ENCODE assay signal across 8 cellular contexts in the genomic region with DNA sequence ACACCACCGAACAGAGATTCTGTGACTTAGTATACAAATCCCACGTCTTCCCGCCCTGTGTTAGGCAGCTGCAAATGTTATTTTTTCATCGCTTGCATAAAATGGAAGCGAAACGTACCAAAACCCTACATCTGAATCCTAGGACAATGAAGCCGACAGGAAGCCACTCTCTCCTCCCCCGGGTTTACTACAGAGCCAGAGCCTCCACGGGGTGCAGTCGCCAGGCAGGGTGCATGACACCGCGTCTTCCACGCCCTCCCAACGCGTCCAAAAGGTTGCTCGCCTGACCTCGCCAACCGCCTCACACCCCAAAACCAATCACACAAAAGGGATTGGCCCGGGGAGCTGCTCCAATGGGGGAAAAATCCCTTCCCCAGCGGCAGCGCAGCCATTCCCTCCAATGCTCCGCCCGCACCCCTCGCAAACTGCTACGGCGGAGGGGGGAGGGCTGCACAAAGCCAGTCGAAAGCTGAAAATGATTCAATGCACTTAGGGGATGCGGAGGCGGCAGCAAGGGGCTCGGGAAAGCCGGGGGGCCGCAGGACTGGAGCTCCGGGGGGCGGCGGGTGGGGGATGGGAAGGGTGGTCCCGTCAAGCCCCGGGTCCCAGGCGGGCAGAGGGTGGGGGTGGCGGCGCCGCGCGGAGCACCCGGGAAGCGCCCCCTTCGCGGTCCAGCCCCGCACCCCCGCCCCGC. TPM values are rescaled to one million over a fixed set of nuclear protein-coding genes. Genes with fewer than 3 reads are reported as not detected.
DNase-seq lines count a peak whose midpoint lies in the region; ATAC-seq, FAIRE-seq and TF ChIP-seq lines count a peak whose summit lies in the region.

No MANE protein-coding gene starts in this region.

- FAIRE-seq in GM12891 (lab: Jason Lieb, UNC): peak; percentile 89

- TF ChIP-seq CTCF in dorsolateral prefrontal cortex (IDR thresholded peaks at IDR 0.05 in 54 of 56, conservative IDR thresholded peaks at IDR 0.05 in 2 of 56; ENCODE audit: low read depth in 1 of 56, partially characterized antibody in 56 of 56) (peak in 3 of 56 donors; percentile 6 to 26 (median 6)), lower leg skin (IDR thresholded peaks at IDR 0.05) (no peak)

- H3K4me3 ChIP-seq in dorsolateral prefrontal cortex: peak overlapping the region; percentile 49 to 97 (median 86)
- peak overlapping the region; percentile 78 for H3K4me3 ChIP-seq in lower leg skin (ENCODE audit: low read depth, poor library complexity, severe bottlenecking)

- DNase-seq in GM12891 (ENCODE audit: insufficient read length, low spot score) (peak; percentile 33), NCI-H345 treated with DMSO at 0.1 percent for 48 hours (lab: John Stamatoyannopoulos, UW; ENCODE audit: unreplicated experiment) (peak; percentile 66), dorsolateral prefrontal cortex (peak; percentile 35 to 78 (median 56)), lower leg skin (ENCODE audit: low spot score in 2 of 2) (peak; percentile 48 to 89), NCI-H1694 treated with DMSO at 0.1 percent for 48 hours (lab: John Stamatoyannopoulos, UW) (no peak)
- peak; percentile 54 to 61 for DNase-seq in activated CD4-positive, alpha-beta T cell treated with anti-CD3 and anti-CD28 coated beads for 4 hours
- DNase-seq in stimulated activated CD4-positive, alpha-beta T cell treated with anti-CD3 and anti-CD28 coated beads, Interleukin-4, amount 100 ng/mL, for 48 hours (ENCODE audit: low read depth in 2 of 2): peak; percentile 60 to 61

- H3K27ac ChIP-seq in dorsolateral prefrontal cortex: peak overlapping the region; percentile 83 to 100 (median 99)

- TF ChIP-seq POLR2A in GM12891 (IDR thresholded peaks at IDR 0.05; ENCODE audit: low read depth, low read length) (peak; percentile 62; the same call in 1 of the 2 replicates), lower leg skin (IDR thresholded peaks at IDR 0.05) (no peak)

- ATAC-seq in HG02938 (IDR thresholded peaks at IDR 0.05; ENCODE audit: unreplicated experiment): peak; percentile 17

- intact Hi-C loops in dorsolateral prefrontal cortex (cut with DNase I) (loop anchor here in 1 of 2 donors (5.0 to 10.0 kb wide), 2 partner anchors 67 to 430 kb away; no protein-coding TSS in a partner anchor), lower leg skin (cut with DNase I; ENCODE audit: low total_unique reads) (no loop called here)

- 0 to 2% methylated on average over 28 to 40 of the region's 50 CpGs for WGBS in lower leg skin, 2 donors

- no peaks in the 10 kb centered on the region for H3K27me3 ChIP-seq in dorsolateral prefrontal cortex

TF ChIP-seq in GM12891, 5 proteins besides CTCF, POLR2A, EP300 and RAD21:
- TF ChIP-seq TAF1 (IDR thresholded peaks at IDR 0.05; ENCODE audit: low read depth, low read length) (peak; percentile 49; the same call in 1 of the 2 replicates), POU2F2 (IDR thresholded peaks at IDR 0.05; ENCODE audit: low read depth, low read length) (peak; percentile 19; the same call in 1 of the 2 replicates), PAX5 (IDR thresholded peaks at IDR 0.05; ENCODE audit: insufficient read depth, low read length, severe bottlenecking) (no peak), SPI1 (IDR thresholded peaks at IDR 0.05; ENCODE audit: low read depth, low read length) (0 out of 2 replicates have a peak, but pooled peaks have one; percentile 6), POLR2AphosphoS5 (IDR thresholded peaks at IDR 0.05; ENCODE audit: low read depth, low read length) (peak; percentile 79)

RNA-seq across cellular contexts. Expression of gene CEP170, which starts 0.7 kb away (rescaled TPM):
- polyA plus RNA-seq in GM12891 (2012; ENCODE audit: low read depth, missing spikeins): 14.7 TPM
- total RNA-seq in dorsolateral prefrontal cortex (100 to 1,000 TPM; 123 to 223 (median 176) TPM), lower leg skin (10 to 100 TPM; 18.6 to 27.8 (median 22.8) TPM)

RNA-seq across cellular contexts. Expression of gene SDCCAG8, which starts 1.5 kb away (rescaled TPM):
- polyA plus RNA-seq in GM12891 (2012; ENCODE audit: low read depth, missing spikeins): 12.8 TPM
- 100 to 1,000 TPM in 15 of 120 experiments, 10 to 100 TPM in 105; 60.3 to 122 (median 85.0) TPM for total RNA-seq in dorsolateral prefrontal cortex
- total RNA-seq in lower leg skin: 10 to 100 TPM; 20.0 to 53.6 (median 48.9) TPM

Comparison
In these comparisons a context has a peak if more than half of its experiments do, and no peak if none do; other contexts are left out.
1. RNA of gene CEP170, which starts 0.7 kb away (total RNA-seq): 123 to 223 TPM in dorsolateral prefrontal cortex; 18.6 to 27.8 TPM in lower leg skin; every median in the first group is over 4 times any median in the second.